Comparison of ENCODE assay signal across 8 cellular contexts in the genomic region with DNA sequence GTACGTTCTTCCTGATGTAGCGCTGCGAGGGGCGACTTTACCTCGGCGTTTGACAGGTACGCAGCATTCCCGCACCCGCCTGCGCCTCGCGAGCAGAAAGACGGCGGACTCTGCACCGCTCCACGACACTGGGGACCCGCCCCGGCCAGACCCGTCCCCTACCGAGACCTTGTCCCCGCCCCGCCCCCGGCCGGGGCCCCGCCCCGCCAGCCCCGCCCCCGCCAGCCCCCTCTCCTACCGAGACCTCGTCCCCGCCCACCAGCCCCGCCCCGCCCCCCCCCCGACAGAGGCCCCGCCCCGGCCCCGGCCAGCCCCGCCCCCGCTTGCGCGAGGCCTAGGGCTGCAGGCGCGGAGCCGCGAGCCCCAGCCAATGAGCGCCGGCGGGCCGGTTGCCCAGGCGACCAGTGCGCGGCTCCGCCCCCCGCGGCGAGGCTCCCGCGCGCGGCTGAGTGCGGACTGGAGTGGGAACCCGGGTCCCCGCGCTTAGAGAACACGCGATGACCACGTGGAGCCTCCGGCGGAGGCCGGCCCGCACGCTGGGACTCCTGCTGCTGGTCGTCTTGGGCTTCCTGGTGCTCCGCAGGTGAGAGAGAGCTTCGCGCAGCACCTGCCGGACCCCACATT. TPM values are rescaled to one million over a fixed set of nuclear protein-coding genes. Genes with fewer than 3 reads are reported as not detected.
DNase-seq lines count a peak whose midpoint lies in the region; ATAC-seq, FAIRE-seq and TF ChIP-seq lines count a peak whose summit lies in the region.

A gene with protein sequence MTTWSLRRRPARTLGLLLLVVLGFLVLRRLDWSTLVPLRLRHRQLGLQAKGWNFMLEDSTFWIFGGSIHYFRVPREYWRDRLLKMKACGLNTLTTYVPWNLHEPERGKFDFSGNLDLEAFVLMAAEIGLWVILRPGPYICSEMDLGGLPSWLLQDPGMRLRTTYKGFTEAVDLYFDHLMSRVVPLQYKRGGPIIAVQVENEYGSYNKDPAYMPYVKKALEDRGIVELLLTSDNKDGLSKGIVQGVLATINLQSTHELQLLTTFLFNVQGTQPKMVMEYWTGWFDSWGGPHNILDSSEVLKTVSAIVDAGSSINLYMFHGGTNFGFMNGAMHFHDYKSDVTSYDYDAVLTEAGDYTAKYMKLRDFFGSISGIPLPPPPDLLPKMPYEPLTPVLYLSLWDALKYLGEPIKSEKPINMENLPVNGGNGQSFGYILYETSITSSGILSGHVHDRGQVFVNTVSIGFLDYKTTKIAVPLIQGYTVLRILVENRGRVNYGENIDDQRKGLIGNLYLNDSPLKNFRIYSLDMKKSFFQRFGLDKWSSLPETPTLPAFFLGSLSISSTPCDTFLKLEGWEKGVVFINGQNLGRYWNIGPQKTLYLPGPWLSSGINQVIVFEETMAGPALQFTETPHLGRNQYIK (plus strand): TSS at position 424 of the 624 bp plus-strand sequence. CDS start 74 bp downstream, at position 498.

- peaks cover 8% of the 10 kb centered on the region; the same call in 1 of the 2 replicates for H3K23me2 ChIP-seq in H1 (ENCODE audit: low read depth, low read length)

- H2AFZ ChIP-seq in H1 (ENCODE audit: low read length), result peak within 1 kb of the TSS; percentile 27; the same call in 1 of the 2 replicates

- no peak for TF ChIP-seq RAD21 in H1 (IDR thresholded peaks at IDR 0.05 in 1 of 2, conservative IDR thresholded peaks at IDR 0.05 in 1 of 2; ENCODE audit: low read depth in 2 of 2, low read length in 2 of 2)

- no peak for FAIRE-seq in GM12891 (lab: Jason Lieb, UNC)
- no peak for FAIRE-seq in H1 (lab: Jason Lieb, UNC)

- no peak within 1 kb of the TSS; the same call in 1 of the 2 replicates for H3K18ac ChIP-seq in H1 (ENCODE audit: extremely low read depth, low read length)

- no peaks in the 10 kb centered on the region for H3K9me3 ChIP-seq in H1 (ENCODE audit: insufficient read depth in 2 of 2, low read depth in 1 of 2, low read length in 1 of 2)
- H3K9me3 ChIP-seq in mononuclear cell (ENCODE audit: low read depth, low read length), result no peaks in the 10 kb centered on the region

- 2% methylated on average over 22 of the region's 77 CpGs; no CpG with 5 or more reads in 1 of the 2 experiments for WGBS in H1 (ENCODE audit: extremely low coverage in 1 of 2, insufficient coverage in 1 of 2, insufficient read length in 1 of 2, insufficient replicate concordance in 2 of 2, low coverage in 1 of 2, low lambda C conversion rate in 2 of 2, missing lambda C conversion rate in 1 of 2), 2 experiments

- POLR2A ChIA-PET in H1 (lab: Charles Lee; ENCODE audit: partially characterized antibody), result interaction anchor here (1.3 to 2.1 kb wide), 2 partner anchors 11 to 58 kb away, joined by 3 to 7 read pairs; no protein-coding TSS in a partner anchor

- no peaks in the 10 kb centered on the region for H3K36me3 ChIP-seq in H1 (ENCODE audit: control insufficient read depth in 2 of 4, insufficient read depth in 4 of 4, low read length in 3 of 4)

- H3K4ac ChIP-seq in H1 (replicated peaks; ENCODE audit: insufficient read length, low read depth, low read length), result no peak within 1 kb of the TSS

- H2BK12ac ChIP-seq in H1 (ENCODE audit: low read depth, low read length), result no peak within 1 kb of the TSS

- no peak within 1 kb of the TSS for H2BK15ac ChIP-seq in H1 (ENCODE audit: low read length)

- no peak for TF ChIP-seq EP300 in H1 (IDR thresholded peaks at IDR 0.05; ENCODE audit: borderline replicate concordance in 1 of 2, low read depth in 2 of 2, low read length in 2 of 2)

- peak within 1 kb of the TSS in 1 of 4 experiments; percentile 52; a peak in 2 of 7 replicates for H3K9ac ChIP-seq in H1 (replicated peaks in 1 of 4; ENCODE audit: extremely low read depth in 1 of 4, low read depth in 3 of 4, low read length in 3 of 4)

- no peak within 1 kb of the TSS; the same call in 1 of the 2 replicates for H4K8ac ChIP-seq in H1 (ENCODE audit: extremely low read depth, insufficient read depth, low read length)

- CTCF ChIA-PET in H1 (lab: Charles Lee; ENCODE audit: partially characterized antibody), result interaction anchor here (0.9 to 2.1 kb wide), 5 partner anchors 10 to 649 kb away, joined by 3 to 5 read pairs (median 3); no protein-coding TSS in a partner anchor

- H3K4me3 ChIP-seq in H1 (ENCODE audit: extremely low read depth in 1 of 4, insufficient read depth in 2 of 4, low read depth in 3 of 4, low read length in 4 of 4) (peak within 1 kb of the TSS; percentile 48 to 72 (median 66)), mononuclear cell (ENCODE audit: low read length) (peak within 1 kb of the TSS; percentile 36)

- peak; percentile 66 for DNase-seq in GM12891 (ENCODE audit: insufficient read length, low spot score)
- DNase-seq in NCI-H345 (lab: John Stamatoyannopoulos, UW), result peak; percentile 83
- peak; percentile 47 to 65 (median 54) for DNase-seq in activated CD8-positive, alpha-beta memory T cell treated with anti-CD3 and anti-CD28 coated beads for 48 hours (ENCODE audit: low read depth in 2 of 3, low spot score in 2 of 3)
- DNase-seq in H1 (ENCODE audit: low read depth in 1 of 2, low spot score in 2 of 2), result peak in 1 of 2 experiments; percentile 86
- peak; percentile 45 to 66 for DNase-seq in stimulated activated CD8-positive, alpha-beta memory T cell treated with anti-CD3 and anti-CD28 coated beads, Interleukin-15, amount 100 ng/mL, for 4 hours (ENCODE audit: low read depth in 2 of 2)
- DNase-seq in GOT3 (lab: John Stamatoyannopoulos, UW), result no peak

- H3K79me1 ChIP-seq in H1 (ENCODE audit: low read depth, low read length), result no peaks in the 10 kb centered on the region

- no peak within 1 kb of the TSS for H3K56ac ChIP-seq in H1 (replicated peaks; ENCODE audit: insufficient read length, low read depth, low read length)

- no peak within 1 kb of the TSS for H3K27ac ChIP-seq in H1 (ENCODE audit: low read depth, low read length)

- H4K20me1 ChIP-seq in H1 (replicated peaks in 1 of 2; ENCODE audit: control insufficient read depth in 1 of 2, insufficient read depth in 2 of 2, low read length in 2 of 2), result no peaks in the 10 kb centered on the region

- H2BK120ac ChIP-seq in H1 (replicated peaks; ENCODE audit: low read depth, low read length), result no peak within 1 kb of the TSS

- peaks cover 0 to 5% (median 4%) of the 10 kb centered on the region in 4 experiments; a peak in 4 of 7 replicates for H3K4me1 ChIP-seq in H1 (replicated peaks in 1 of 4; ENCODE audit: control insufficient read depth in 3 of 4, insufficient read depth in 4 of 4, low read length in 3 of 4)
- peaks cover 8% of the 10 kb centered on the region for H3K4me1 ChIP-seq in mononuclear cell (ENCODE audit: insufficient read depth, low read length)

- peak; percentile 83 for ATAC-seq in HG02884 (IDR thresholded peaks at IDR 0.05; ENCODE audit: unreplicated experiment)

- no peak within 1 kb of the TSS for H3K14ac ChIP-seq in H1 (ENCODE audit: insufficient read length)

- no peak within 1 kb of the TSS for H2AK5ac ChIP-seq in H1 (ENCODE audit: low read depth, low read length)

- H3K27me3 ChIP-seq in H1 (replicated peaks in 1 of 4; ENCODE audit: control insufficient read depth in 3 of 4, extremely low read depth in 1 of 4, insufficient read depth in 3 of 4, low read length in 3 of 4) (peaks cover 0 to 36% (median 24%) of the 10 kb centered on the region in 4 experiments; a peak in 5 of 7 replicates), mononuclear cell (ENCODE audit: insufficient read depth, low read length) (peaks cover 29% of the 10 kb centered on the region)

- no peak within 1 kb of the TSS for H3K23ac ChIP-seq in H1 (ENCODE audit: insufficient read length)

- H3K79me2 ChIP-seq in H1 (ENCODE audit: control insufficient read depth in 1 of 2, insufficient read depth in 2 of 2, low read length in 2 of 2), result no peaks in the 10 kb centered on the region

- H4K5ac ChIP-seq in H1 (ENCODE audit: insufficient read length, low read depth, low read length), result no peak within 1 kb of the TSS

- H4K91ac ChIP-seq in H1 (replicated peaks; ENCODE audit: insufficient read length, low read length), result no peak within 1 kb of the TSS

- TF ChIP-seq POLR2A in GM12891 (IDR thresholded peaks at IDR 0.05; ENCODE audit: low read depth, low read length) (no peak), H1 (IDR thresholded peaks at IDR 0.05; ENCODE audit: control extremely low read depth in 1 of 2, low read depth in 2 of 2, low read length in 2 of 2) (no peak)

- no peak within 1 kb of the TSS for H2BK20ac ChIP-seq in H1 (ENCODE audit: low read length)

- H3K4me2 ChIP-seq in H1 (ENCODE audit: insufficient read depth in 1 of 2, low read depth in 2 of 2, low read length in 2 of 2), result peak within 1 kb of the TSS; percentile 61 to 96

- no peak for TF ChIP-seq CTCF in H1 (IDR thresholded peaks at IDR 0.05; ENCODE audit: control extremely low read depth in 1 of 3, insufficient read depth in 1 of 3, low read depth in 1 of 3, low read length in 3 of 3)

- H2BK5ac ChIP-seq in H1 (ENCODE audit: low read depth, low read length), result no peak within 1 kb of the TSS

TF ChIP-seq in GM12891, 5 proteins besides CTCF, POLR2A, EP300 and RAD21:
- TF ChIP-seq POU2F2 (IDR thresholded peaks at IDR 0.05; ENCODE audit: low read depth, low read length), result no peak
- TF ChIP-seq SPI1 (IDR thresholded peaks at IDR 0.05; ENCODE audit: low read depth, low read length), result no peak
- TF ChIP-seq TAF1 (IDR thresholded peaks at IDR 0.05; ENCODE audit: low read depth, low read length), result no peak
- no peak for TF ChIP-seq POLR2AphosphoS5 (IDR thresholded peaks at IDR 0.05; ENCODE audit: low read depth, low read length)
- no peak for TF ChIP-seq PAX5 (IDR thresholded peaks at IDR 0.05; ENCODE audit: insufficient read depth, low read length, severe bottlenecking)

TF ChIP-seq in H1, 55 proteins besides CTCF, POLR2A, EP300 and RAD21 (continues in another document):
- TF ChIP-seq RNF2 (IDR thresholded peaks at IDR 0.05; ENCODE audit: borderline replicate concordance, low read depth, low read length, missing control alignments, poor library complexity, severe bottlenecking) (peak; percentile 38), SIN3A (conservative IDR thresholded peaks at IDR 0.05 in 1 of 2, IDR thresholded peaks at IDR 0.05 in 1 of 2; ENCODE audit: low read depth in 1 of 2, low read length in 2 of 2) (0 out of 4 replicates have a peak, but pooled peaks have one; percentile 17 to 46)

RNA-seq across cellular contexts. Expression of the gene that starts here (rescaled TPM):
- polyA plus RNA-seq in GM12891 (2012; ENCODE audit: low read depth, missing spikeins), result 0.17 TPM
- 7.9 and 8.0 TPM in 2 replicates for total RNA-seq in H1 (2021; fragmentation: NEBNext Ultra II Directional; extraction: Animal tissue kit (Norgen Biotek cat#: 25700))
- polyA plus RNA-seq in H1 (2011; rRNA removed), result 4.4 and 5.7 TPM in 2 replicates
- 6.2 TPM for polyA plus RNA-seq in H1 (2011; cell fraction: cytosol; rRNA removed)
- polyA plus RNA-seq in H1 (2011; cell fraction: nucleus; rRNA removed), result 17.5 TPM
- polyA plus RNA-seq in H1 (2012, experiment 1 of 2), result 4.7 to 8.2 TPM (median 6.0 TPM) in 4 replicates
- 5.8 TPM for polyA plus RNA-seq in H1 (2012, experiment 2 of 2)
- polyA plus RNA-seq in H1 (2013, experiment 1 of 2), result 9.0 TPM
- 9.1 TPM for polyA plus RNA-seq in H1 (2013, experiment 2 of 2)
- 5.7 and 6.8 TPM in 2 replicates for polyA minus RNA-seq in H1 (2011; rRNA and poly(A)+ RNA removed)
- polyA minus RNA-seq in H1 (2011; cell fraction: cytosol; rRNA and poly(A)+ RNA removed), result 2.8 TPM
- polyA minus RNA-seq in H1 (2011; cell fraction: nucleus; rRNA and poly(A)+ RNA removed), result 3.1 TPM
- total RNA-seq in mononuclear cell, result 0.42 TPM
